8 cellular contexts compared by ENCODE assay signal in genomic region chr21:38806942-38807284, GRCh38. TPM values are rescaled to one million over a fixed set of nuclear protein-coding genes. Genes with fewer than 3 reads are reported as not detected.
DNase-seq lines count a peak whose midpoint lies in the region; ATAC-seq and TF ChIP-seq lines count a peak whose summit lies in the region.

No MANE protein-coding gene starts in this region.

- no peaks in the 10 kb centered on the region for H4K20me1 ChIP-seq in Karpas-422 (ENCODE audit: insufficient read depth, low read depth, low read length)

- H3K4me3 ChIP-seq in CD4-positive, CD25-positive, alpha-beta regulatory T cell (ENCODE audit: low read depth, low read length): peak overlapping the region; percentile 80
- H3K4me3 ChIP-seq in Karpas-422 (ENCODE audit: low read length) (peak overlapping the region; percentile 81), adrenal gland (peak overlapping the region in 3 of 4 donors; percentile 45 to 93 (median 80)), tibial nerve (peak overlapping the region; percentile 72 to 88 (median 80))

- TF ChIP-seq POLR2A in adrenal gland (IDR thresholded peaks at IDR 0.05) (peak in 1 of 2 donors; percentile 1), tibial nerve (IDR thresholded peaks at IDR 0.05) (no peak)

- peaks cover 24% of the 10 kb centered on the region for H3K4me1 ChIP-seq in CD4-positive, CD25-positive, alpha-beta regulatory T cell (ENCODE audit: control insufficient read depth, insufficient read depth, low read length, poor library complexity, severe bottlenecking)
- H3K4me1 ChIP-seq in Karpas-422 (ENCODE audit: low read length) (peaks cover 42% of the 10 kb centered on the region), adrenal gland (replicated peaks in 1 of 2) (peaks cover 0 to 35% of the 10 kb centered on the region in 2 donors), tibial nerve (peaks cover 0 to 42% (median 9%) of the 10 kb centered on the region in 4 donors)

- peaks cover 8% of the 10 kb centered on the region for H3K27me3 Mint-ChIP-seq in CD4-positive, CD25-positive, alpha-beta regulatory T cell

- no peaks in the 10 kb centered on the region for H3K36me3 ChIP-seq in CD4-positive, CD25-positive, alpha-beta regulatory T cell (ENCODE audit: control insufficient read depth, insufficient read depth, low read length)
- peaks cover 23% of the 10 kb centered on the region for H3K36me3 ChIP-seq in Karpas-422 (ENCODE audit: insufficient read depth, low read length)
- H3K36me3 ChIP-seq in adrenal gland (replicated peaks in 1 of 2): peaks cover 0 to 19% of the 10 kb centered on the region in 2 donors
- H3K36me3 ChIP-seq in tibial nerve: peaks cover 0 to 8% (median 0%) of the 10 kb centered on the region in 3 donors

- H3K4me3 Mint-ChIP-seq in CD4-positive, CD25-positive, alpha-beta regulatory T cell: peak overlapping the region; percentile 87 to 94 (median 93)

- peak overlapping the region; percentile 91 for H3K4me2 ChIP-seq in Karpas-422 (ENCODE audit: low read depth, low read length, poor library complexity, severe bottlenecking)

- TF ChIP-seq EP300 in tibial nerve (IDR thresholded peaks at IDR 0.05): no peak

- TF ChIP-seq CTCF in adrenal gland (IDR thresholded peaks at IDR 0.05) (no peak), tibial nerve (IDR thresholded peaks at IDR 0.05) (no peak), GM10248 (IDR thresholded peaks at IDR 0.05; ENCODE audit: control extremely low read depth, extremely low read depth, low read depth, missing control alignments) (no peak)

- no peak overlapping the region for H2AFZ ChIP-seq in Karpas-422 (ENCODE audit: low read length)

- peak in 1 of 3 donors; percentile 9 for DNase-seq in CD4-positive, CD25-positive, alpha-beta regulatory T cell
- DNase-seq in Karpas-422: no peak
- DNase-seq in adrenal gland: no peak
- no peak for DNase-seq in tibial nerve (ENCODE audit: low spot score in 2 of 2)
- DNase-seq in GM10248 (ENCODE audit: extremely low spot score): no peak

- H3K36me3 Mint-ChIP-seq in CD4-positive, CD25-positive, alpha-beta regulatory T cell: peaks cover 12% of the 10 kb centered on the region

- peak overlapping the region; percentile 82 to 88 (median 88) for H3K27ac Mint-ChIP-seq in CD4-positive, CD25-positive, alpha-beta regulatory T cell

- intact Hi-C loops in adrenal gland (cut with DNase I): loop anchor here (5.0 to 10.0 kb wide), 4 partner anchors 72 to 320 kb away; no protein-coding TSS in a partner anchor

- POLR2A ChIA-PET in GM10248 (lab: Yijun Ruan, JAX): interaction anchor here (0.5 kb wide), 1 partner anchor 581 kb away, joined by 4 read pairs; no protein-coding TSS in a partner anchor

- CTCF ChIA-PET in GM10248 (lab: Yijun Ruan, JAX): interaction anchor here (0.9 to 1.5 kb wide), 5 partner anchors 8 to 370 kb away, joined by 3 to 5 read pairs (median 4); no protein-coding TSS in a partner anchor

- 16 to 36% (median 27%) methylated on average over 9 of the region's 9 CpGs for WGBS in adrenal gland, 4 donors
- WGBS in tibial nerve, 2 donors: 32 to 37% methylated on average over 9 of the region's 9 CpGs

- H3K9ac ChIP-seq in Karpas-422 (ENCODE audit: low read length): peak overlapping the region; percentile 91

- H3K27me3 ChIP-seq in CD4-positive, CD25-positive, alpha-beta regulatory T cell (ENCODE audit: control insufficient read depth, insufficient read depth, low read length): peaks cover 2% of the 10 kb centered on the region
- H3K27me3 ChIP-seq in Karpas-422 (ENCODE audit: low read length): no peaks in the 10 kb centered on the region
- H3K27me3 ChIP-seq in adrenal gland: no peaks in the 10 kb centered on the region
- no peaks in the 10 kb centered on the region for H3K27me3 ChIP-seq in layer of hippocampus (ENCODE audit: control insufficient read depth, insufficient read depth, low read length)
- H3K27me3 ChIP-seq in tibial nerve: no peaks in the 10 kb centered on the region

- peaks cover 66% of the 10 kb centered on the region for H3K79me2 ChIP-seq in Karpas-422 (ENCODE audit: low read length)

- H3K9me2 ChIP-seq in Karpas-422 (replicated peaks; ENCODE audit: insufficient read depth, low read length): no peaks in the 10 kb centered on the region

- peaks cover 5 to 30% (median 28%) of the 10 kb centered on the region in 4 donors for H3K4me1 Mint-ChIP-seq in CD4-positive, CD25-positive, alpha-beta regulatory T cell

- H3K9me3 ChIP-seq in CD4-positive, CD25-positive, alpha-beta regulatory T cell (ENCODE audit: control insufficient read depth in 2 of 2, low read length in 2 of 2): no peaks in the 10 kb centered on the region
- H3K9me3 ChIP-seq in Karpas-422 (ENCODE audit: low read length): no peaks in the 10 kb centered on the region
- H3K9me3 ChIP-seq in adrenal gland (replicated peaks in 1 of 3): no peaks in the 10 kb centered on the region
- no peaks in the 10 kb centered on the region for H3K9me3 ChIP-seq in tibial nerve

- peak overlapping the region; percentile 65 for H3K27ac ChIP-seq in CD4-positive, CD25-positive, alpha-beta regulatory T cell (ENCODE audit: insufficient read depth, low read length, poor library complexity, severe bottlenecking)
- peak overlapping the region; percentile 86 for H3K27ac ChIP-seq in Karpas-422 (ENCODE audit: low read length)
- H3K27ac ChIP-seq in adrenal gland: peak overlapping the region; percentile 24 to 95 (median 90)
- H3K27ac ChIP-seq in layer of hippocampus (ENCODE audit: low read depth, low read length): peak overlapping the region; percentile 86
- H3K27ac ChIP-seq in tibial nerve: peak overlapping the region; percentile 89 to 97 (median 94)

- no peak for ATAC-seq in CD4-positive, CD25-positive, alpha-beta regulatory T cell (ENCODE audit: low read depth in 2 of 2)
- no peak for ATAC-seq in GM18498 (IDR thresholded peaks at IDR 0.05; ENCODE audit: unreplicated experiment)
- no peak for ATAC-seq in GM19023 (IDR thresholded peaks at IDR 0.05; ENCODE audit: unreplicated experiment)

- H3K9me3 Mint-ChIP-seq in CD4-positive, CD25-positive, alpha-beta regulatory T cell: peaks cover 0 to 3% (median 0%) of the 10 kb centered on the region in 7 donors

RNA-seq across cellular contexts. Expression of gene ETS2, which starts 1.2 kb away (rescaled TPM):
- total RNA-seq in CD4-positive, CD25-positive, alpha-beta regulatory T cell: 12.3 TPM
- polyA plus RNA-seq in CD4-positive, CD25-positive, alpha-beta regulatory T cell: 1 to 10 TPM; 2.6 to 5.8 (median 4.4) TPM
- 12.9 and 14.3 TPM in 2 replicates for total RNA-seq in Karpas-422 (2014; rRNA removed; shearing (Covaris generic); ENCODE audit: low replicate concordance)
- total RNA-seq in adrenal gland (10 to 100 TPM; 38.5 to 66.8 (median 49.2) TPM), tibial nerve (100 to 1,000 TPM in 2 of 4 donors, 10 to 100 TPM in 2; 85.6 to 103 (median 98.5) TPM)
- 10 to 100 TPM; 26.2 to 38.8 (median 34.8) TPM for polyA plus RNA-seq in adrenal gland
